8 cellular contexts compared by ENCODE assay signal in the genomic region with DNA sequence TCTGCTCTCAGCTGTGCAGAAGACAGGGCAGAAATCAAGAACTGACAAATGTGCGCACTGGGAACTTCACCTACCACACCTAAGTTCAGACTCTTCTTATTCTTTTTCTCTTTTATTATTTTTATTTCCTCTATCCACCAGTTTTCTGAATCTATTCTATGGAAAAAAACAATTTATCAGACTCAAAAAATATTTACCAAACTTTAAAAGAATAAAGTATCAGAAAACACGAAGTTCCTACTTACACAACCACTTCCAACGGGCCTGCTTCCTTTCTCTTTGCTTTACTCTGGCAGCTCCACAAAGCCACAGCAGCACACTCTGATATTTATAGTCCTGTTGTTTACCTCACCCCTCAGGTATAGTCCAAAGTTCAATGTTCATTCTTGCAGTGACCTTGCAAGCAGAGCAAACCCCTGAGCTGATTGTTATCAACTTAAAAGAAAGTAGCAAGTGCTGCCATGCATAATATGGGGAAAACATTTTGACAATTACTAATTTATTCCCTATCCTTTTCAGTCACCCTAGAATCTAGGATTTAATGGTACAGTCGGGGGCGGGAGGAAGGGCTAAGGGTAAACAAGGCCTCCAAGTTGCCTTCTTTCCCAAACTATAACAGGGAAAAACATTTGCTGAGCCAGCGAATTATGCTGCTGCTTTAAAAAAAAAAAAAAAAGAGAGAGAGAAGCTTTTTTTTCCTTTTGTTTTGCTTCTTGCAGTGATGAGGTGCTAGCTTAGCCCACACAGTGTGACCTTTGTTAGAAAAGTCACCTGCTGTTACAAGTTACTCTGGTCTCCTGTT. TPM values are rescaled to one million over a fixed set of nuclear protein-coding genes. Genes with fewer than 3 reads are reported as not detected.
DNase-seq lines count a peak whose midpoint lies in the region; ATAC-seq and TF ChIP-seq lines count a peak whose summit lies in the region.

TSS of gene SELENOP (minus strand) at position 302 of the 802 bp plus-strand sequence. CDS start 3,539 bp downstream, outside the sequence.

- no peaks in the 10 kb centered on the region for H4K20me1 ChIP-seq in neural progenitor cell (ENCODE audit: low read depth)

- TF ChIP-seq CTCF in RWPE2 (IDR thresholded peaks at IDR 0.05; ENCODE audit: poor library complexity, severe bottlenecking) (no peak), fibroblast of villous mesenchyme (IDR thresholded peaks at IDR 0.05; ENCODE audit: insufficient read depth, low read depth, low read length) (no peak), neural progenitor cell (IDR thresholded peaks at IDR 0.05) (no peak)

- ATAC-seq in GM19324 (IDR thresholded peaks at IDR 0.05; ENCODE audit: low FRiP score, unreplicated experiment) (peak; percentile 93), RWPE2 (ENCODE audit: low read depth) (0 out of 3 replicates have a peak, but pooled peaks have one; percentile 36), HG03025 (IDR thresholded peaks at IDR 0.05; ENCODE audit: low FRiP score, unreplicated experiment) (no peak)

- H3F3A ChIP-seq in neural progenitor cell (ENCODE audit: low read depth) = peaks cover 26% of the 10 kb centered on the region

- DNase-seq in RWPE2 (ENCODE audit: low spot score) (no peak), fibroblast of villous mesenchyme (ENCODE audit: low read depth) (peak; percentile 78), neural progenitor cell (ENCODE audit: low spot score) (peak; percentile 69)
- no peak for DNase-seq in effector CD8-positive, alpha-beta T cell (lab: John Stamatoyannopoulos, UW)
- no peak for DNase-seq in activated T-cell treated with anti-CD3 and anti-CD28 coated beads, Interleukin-2, amount 50 U/mL, for 48 hours
- DNase-seq in stimulated activated CD4-positive, alpha-beta T cell treated with anti-CD3 and anti-CD28 coated beads, Interleukin-4, amount 100 ng/mL, for 24 hours = no peak

- peaks cover 34% of the 10 kb centered on the region for H3K4me1 Mint-ChIP-seq in neural progenitor cell

- H3K4me3 ChIP-seq in RWPE2 (ENCODE audit: severe bottlenecking) = no peak within 1 kb of the TSS
- peak within 1 kb of the TSS; percentile 46 for H3K4me3 ChIP-seq in fibroblast of villous mesenchyme (ENCODE audit: low read depth, low read length)
- no peak within 1 kb of the TSS for H3K4me3 ChIP-seq in neural progenitor cell

- no peaks in the 10 kb centered on the region for H3K36me3 ChIP-seq in RWPE2 (ENCODE audit: low read depth)
- no peaks in the 10 kb centered on the region for H3K36me3 ChIP-seq in neural progenitor cell

- H3K9ac ChIP-seq in neural progenitor cell = no peak within 1 kb of the TSS

- no peak within 1 kb of the TSS for H2AFZ ChIP-seq in neural progenitor cell (replicated peaks)

- peak within 1 kb of the TSS; percentile 74 for H3K27ac Mint-ChIP-seq in neural progenitor cell

- no peaks in the 10 kb centered on the region for H3K27me3 Mint-ChIP-seq in neural progenitor cell (ENCODE audit: insufficient read depth, low read depth)

- no peaks in the 10 kb centered on the region for H3K79me2 ChIP-seq in neural progenitor cell (ENCODE audit: low read depth)

- no peaks in the 10 kb centered on the region for H3K36me3 Mint-ChIP-seq in neural progenitor cell

- no peaks in the 10 kb centered on the region for H3K9me3 Mint-ChIP-seq in neural progenitor cell

- H3K4me2 ChIP-seq in neural progenitor cell = peak within 1 kb of the TSS; percentile 81

- no peaks in the 10 kb centered on the region for H3K4me1 ChIP-seq in RWPE2 (ENCODE audit: insufficient read depth, poor library complexity, severe bottlenecking)
- H3K4me1 ChIP-seq in neural progenitor cell = peaks cover 43% of the 10 kb centered on the region

- peak within 1 kb of the TSS; percentile 71 for H3K4me3 Mint-ChIP-seq in neural progenitor cell

- H3K27ac ChIP-seq in RWPE2 (ENCODE audit: poor library complexity, severe bottlenecking) (no peak within 1 kb of the TSS), neural progenitor cell (no peak within 1 kb of the TSS)

- H3K9me3 ChIP-seq in RWPE2 (ENCODE audit: severe bottlenecking) = peaks cover 2% of the 10 kb centered on the region
- H3K9me3 ChIP-seq in neural progenitor cell (ENCODE audit: low read depth) = no peaks in the 10 kb centered on the region

- H3K27me3 ChIP-seq in RWPE2 (ENCODE audit: insufficient read depth, poor library complexity, severe bottlenecking) (no peaks in the 10 kb centered on the region), neural progenitor cell (no peaks in the 10 kb centered on the region)

RNA-seq across cellular contexts. Expression of gene SELENOP, which starts in this region (rescaled TPM):
- 15.5 and 31.1 TPM in 2 replicates for total RNA-seq in fibroblast of villous mesenchyme
- total RNA-seq in neural progenitor cell (ENCODE audit: low replicate concordance) = 1.4 and 2.0 TPM in 2 replicates

Comparison
In these comparisons a context has a peak if more than half of its experiments do, and no peak if none do; other contexts are left out.
1. DNase-seq: peak in fibroblast of villous mesenchyme (single experiment) and neural progenitor cell (single experiment); none in RWPE2 (single experiment), effector CD8-positive, alpha-beta T cell (single experiment), activated T-cell treated with anti-CD3 and anti-CD28 coated beads, Interleukin-2, amount 50 U/mL, for 48 hours (0 of 2) and stimulated activated CD4-positive, alpha-beta T cell treated with anti-CD3 and anti-CD28 coated beads, Interleukin-4, amount 100 ng/mL, for 24 hours (single experiment).